ENCODE assay signal across 8 cellular contexts in genomic region chr11:128496249-128496648, GRCh38.
DNase-seq lines count a peak whose midpoint lies in the region; ATAC-seq and TF ChIP-seq lines count a peak whose summit lies in the region.

No MANE protein-coding gene starts in this region.

- no peak overlapping the region for H3K4me2 ChIP-seq in GM23338

- no peak for TF ChIP-seq POLR2A in suprapubic skin (IDR thresholded peaks at IDR 0.05)

- H3K4me3 Mint-ChIP-seq in T-helper 2 cell treated with Interferon-gamma antibody and Interleukin-4, amounts not matched to agents 5 μg/mL and 100 μg/mL, for 36 hours, result peak overlapping the region; percentile 89
- H3K4me3 Mint-ChIP-seq in activated T-helper 2 cell treated with anti-CD3 and anti-CD28 coated beads, Interferon-gamma antibody, Interleukin-2, Interleukin-4, amounts not matched to agents 10 μg/mL and 5 μg/mL and 100 μg/mL, durations not matched to agents 14 hours and 24 hours and 36 hours (ENCODE audit: low read depth), result peak overlapping the region; percentile 57
- no peak overlapping the region for H3K4me3 Mint-ChIP-seq in GM23338

- no peaks in the 10 kb centered on the region for H3F3A ChIP-seq in GM23338 (replicated peaks; ENCODE audit: low read depth)

- H2AFZ ChIP-seq in GM23338, result no peak overlapping the region

- peak overlapping the region; percentile 80 for H3K27ac ChIP-seq in suprapubic skin
- no peak overlapping the region for H3K27ac ChIP-seq in GM23338 (ENCODE audit: low read depth)

- no peak for TF ChIP-seq CTCF in suprapubic skin (IDR thresholded peaks at IDR 0.05)
- no peak for TF ChIP-seq CTCF in GM23338 (conservative IDR thresholded peaks at IDR 0.05; ENCODE audit: low read depth in 2 of 2)

- H3K79me2 ChIP-seq in GM23338 (replicated peaks; ENCODE audit: insufficient read depth), result peaks cover 75% of the 10 kb centered on the region

- H3K36me3 ChIP-seq in suprapubic skin (no peaks in the 10 kb centered on the region), GM23338 (ENCODE audit: insufficient read depth) (no peaks in the 10 kb centered on the region)

- H3K4me1 ChIP-seq in suprapubic skin, result peaks cover 66% of the 10 kb centered on the region
- peaks cover 28% of the 10 kb centered on the region; the same call in 1 of the 2 replicates for H3K4me1 ChIP-seq in GM23338 (ENCODE audit: insufficient read depth)

- H3K27ac Mint-ChIP-seq in T-helper 2 cell treated with Interferon-gamma antibody and Interleukin-4, amounts not matched to agents 5 μg/mL and 100 μg/mL, for 36 hours, result peak overlapping the region; percentile 86
- peak overlapping the region; percentile 94 for H3K27ac Mint-ChIP-seq in activated T-helper 2 cell treated with anti-CD3 and anti-CD28 coated beads, Interferon-gamma antibody, Interleukin-2, Interleukin-4, amounts not matched to agents 10 μg/mL and 5 μg/mL and 100 μg/mL, durations not matched to agents 14 hours and 24 hours and 36 hours
- H3K27ac Mint-ChIP-seq in GM23338, result no peak overlapping the region

- peaks cover 8% of the 10 kb centered on the region; the same call in 1 of the 2 replicates for H4K20me1 ChIP-seq in GM23338 (replicated peaks; ENCODE audit: insufficient read depth)

- H3K9me2 ChIP-seq in GM23338 (ENCODE audit: insufficient read depth), result 0 out of 2 replicates have a peak, but pooled peaks cover 4% of the 10 kb centered on the region

- no peaks in the 10 kb centered on the region for H3K27me3 ChIP-seq in suprapubic skin
- H3K27me3 ChIP-seq in GM23338 (ENCODE audit: insufficient read depth), result no peaks in the 10 kb centered on the region

- H3K4me1 Mint-ChIP-seq in T-helper 2 cell treated with Interferon-gamma antibody and Interleukin-4, amounts not matched to agents 5 μg/mL and 100 μg/mL, for 36 hours (ENCODE audit: low read depth), result peaks cover 93% of the 10 kb centered on the region
- H3K4me1 Mint-ChIP-seq in activated T-helper 2 cell treated with anti-CD3 and anti-CD28 coated beads, Interferon-gamma antibody, Interleukin-2, Interleukin-4, amounts not matched to agents 10 μg/mL and 5 μg/mL and 100 μg/mL, durations not matched to agents 14 hours and 24 hours and 36 hours (ENCODE audit: low read depth), result peaks cover 94% of the 10 kb centered on the region
- H3K4me1 Mint-ChIP-seq in GM23338, result peaks cover 29% of the 10 kb centered on the region

- intact Hi-C loops in activated T-helper 2 cell treated with anti-CD3 and anti-CD28 coated beads, Interferon-gamma antibody, Interleukin-2, Interleukin-4, amounts not matched to agents 10 μg/mL and 5 μg/mL and 100 μg/mL, durations not matched to agents 14 hours and 24 hours and 36 hours (cut with micrococcal nuclease), result loop anchor here (2.0 kb wide), 1 partner anchor 13 kb away; no protein-coding TSS in a partner anchor

- H3K4me3 ChIP-seq in suprapubic skin (no peak overlapping the region), GM23338 (no peak overlapping the region)

- DNase-seq in T-helper 2 cell treated with Interferon-gamma antibody and Interleukin-4, amounts not matched to agents 5 μg/mL and 100 μg/mL, for 36 hours (ENCODE audit: low spot score), result no peak
- no peak for DNase-seq in T-helper 2 cell
- no peak for DNase-seq in activated T-helper 2 cell treated with anti-CD3 and anti-CD28 coated beads, Interferon-gamma antibody, Interleukin-2, Interleukin-4, amounts not matched to agents 10 μg/mL and 5 μg/mL and 100 μg/mL, durations not matched to agents 14 hours and 24 hours and 36 hours (ENCODE audit: low spot score)
- no peak for DNase-seq in left lobe of liver (ENCODE audit: low spot score)
- no peak for DNase-seq in suprapubic skin (ENCODE audit: low spot score in 2 of 2)
- DNase-seq in GM23338 (ENCODE audit: low spot score), result no peak

- H3K9me3 Mint-ChIP-seq in T-helper 2 cell treated with Interferon-gamma antibody and Interleukin-4, amounts not matched to agents 5 μg/mL and 100 μg/mL, for 36 hours, result no peaks in the 10 kb centered on the region
- H3K9me3 Mint-ChIP-seq in activated T-helper 2 cell treated with anti-CD3 and anti-CD28 coated beads, Interferon-gamma antibody, Interleukin-2, Interleukin-4, amounts not matched to agents 10 μg/mL and 5 μg/mL and 100 μg/mL, durations not matched to agents 14 hours and 24 hours and 36 hours, result no peaks in the 10 kb centered on the region
- no peaks in the 10 kb centered on the region for H3K9me3 Mint-ChIP-seq in GM23338

- no peaks in the 10 kb centered on the region for H3K27me3 Mint-ChIP-seq in T-helper 2 cell treated with Interferon-gamma antibody and Interleukin-4, amounts not matched to agents 5 μg/mL and 100 μg/mL, for 36 hours (ENCODE audit: low read depth)
- no peaks in the 10 kb centered on the region for H3K27me3 Mint-ChIP-seq in activated T-helper 2 cell treated with anti-CD3 and anti-CD28 coated beads, Interferon-gamma antibody, Interleukin-2, Interleukin-4, amounts not matched to agents 10 μg/mL and 5 μg/mL and 100 μg/mL, durations not matched to agents 14 hours and 24 hours and 36 hours (ENCODE audit: low read depth)
- no peaks in the 10 kb centered on the region for H3K27me3 Mint-ChIP-seq in GM23338 (ENCODE audit: insufficient read depth, low read depth, poor library complexity)

- TF ChIP-seq EP300 in suprapubic skin (IDR thresholded peaks at IDR 0.05), result no peak

- peaks cover 87% of the 10 kb centered on the region for H3K36me3 Mint-ChIP-seq in T-helper 2 cell treated with Interferon-gamma antibody and Interleukin-4, amounts not matched to agents 5 μg/mL and 100 μg/mL, for 36 hours (ENCODE audit: low read depth)
- peaks cover 89% of the 10 kb centered on the region for H3K36me3 Mint-ChIP-seq in activated T-helper 2 cell treated with anti-CD3 and anti-CD28 coated beads, Interferon-gamma antibody, Interleukin-2, Interleukin-4, amounts not matched to agents 10 μg/mL and 5 μg/mL and 100 μg/mL, durations not matched to agents 14 hours and 24 hours and 36 hours (ENCODE audit: low read depth)
- no peaks in the 10 kb centered on the region for H3K36me3 Mint-ChIP-seq in GM23338 (ENCODE audit: low read depth)

- ATAC-seq in left lobe of liver (peak; percentile 66), GM19324 (IDR thresholded peaks at IDR 0.05; ENCODE audit: low FRiP score, unreplicated experiment) (no peak), GM23338 (no peak), GM21717 (IDR thresholded peaks at IDR 0.05; ENCODE audit: unreplicated experiment) (no peak)

- WGBS in suprapubic skin, result 62% methylated on average over 3 of the region's 3 CpGs

- no peaks in the 10 kb centered on the region for H3K9me3 ChIP-seq in suprapubic skin

TF ChIP-seq in GM23338, 12 proteins besides CTCF, POLR2A, EP300 and RAD21:
- TF ChIP-seq EZH2phosphoT487 (IDR thresholded peaks at IDR 0.05; ENCODE audit: unreplicated experiment), result no peak
- TF ChIP-seq CREB1 (CRISPR knock-in tag; IDR thresholded peaks at IDR 0.05; ENCODE audit: low read depth), result no peak
- TF ChIP-seq ZNF331 (CRISPR knock-in tag; IDR thresholded peaks at IDR 0.05; ENCODE audit: low read depth), result no peak
